ENCODE assay signal across 8 cellular contexts in the genomic region with DNA sequence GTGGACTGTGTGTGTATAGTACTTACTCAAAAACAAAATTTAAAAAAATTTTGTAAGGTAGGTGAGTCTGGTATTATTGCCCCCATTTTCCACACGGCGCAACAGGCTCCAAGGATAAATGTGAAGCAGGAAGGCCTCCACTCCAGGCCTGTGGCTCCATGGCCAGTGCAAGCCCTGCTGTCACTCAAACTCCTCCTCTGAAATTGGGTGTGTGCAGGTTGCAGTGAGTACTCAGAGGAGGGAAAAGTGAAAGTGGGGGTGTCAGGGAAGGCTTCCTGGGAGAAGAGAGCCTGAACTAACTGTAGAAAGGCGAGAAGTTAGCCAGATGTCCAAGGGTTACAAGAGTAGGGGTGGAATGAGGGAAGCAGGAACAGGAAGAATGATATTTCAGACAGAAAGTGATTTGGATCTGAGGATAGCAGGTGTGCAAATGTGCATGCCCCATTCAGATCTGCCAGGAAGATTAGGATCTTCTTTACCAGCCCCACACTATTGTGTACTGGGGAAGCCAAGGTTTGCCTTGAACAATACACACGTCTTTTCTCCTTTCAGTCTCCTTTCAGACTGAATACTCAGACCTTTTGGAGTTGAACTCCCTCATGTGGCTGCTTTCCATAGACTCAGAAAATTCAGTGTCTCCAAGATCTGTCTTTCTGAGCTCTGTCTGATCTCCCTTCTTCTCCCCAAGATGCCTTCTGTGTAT. TPM values are rescaled to one million over a fixed set of nuclear protein-coding genes. Genes with fewer than 3 reads are reported as not detected.
DNase-seq lines count a peak whose midpoint lies in the region; ATAC-seq and TF ChIP-seq lines count a peak whose summit lies in the region.

No MANE protein-coding gene starts in this region.

- no peaks in the 10 kb centered on the region for H3K36me3 ChIP-seq in lung (ENCODE audit: control insufficient read depth in 2 of 2, insufficient read depth in 2 of 2, low read length in 2 of 2)

- H3K27ac Mint-ChIP-seq in HFFc6 (peak overlapping the region; percentile 45; the same call in 1 of the 2 replicates), brain (peak overlapping the region in 2 of 5 experiments; percentile 4 to 5)

- no peak for ATAC-seq in lung (ENCODE audit: insufficient read depth, low FRiP score)
- no peak for ATAC-seq in HG02938 (IDR thresholded peaks at IDR 0.05; ENCODE audit: unreplicated experiment)

- no peaks in the 10 kb centered on the region for H3K27me3 ChIP-seq in lung (ENCODE audit: control insufficient read depth, insufficient read depth)

- peak overlapping the region; percentile 2 for H3K4me3 ChIP-seq in lung

- H3K27me3 Mint-ChIP-seq in HFFc6 (ENCODE audit: insufficient read depth) (no peaks in the 10 kb centered on the region; the same call in 1 of the 2 replicates), brain (no peaks in the 10 kb centered on the region)

- DNase-seq in AG20443 (ENCODE audit: low spot score) = peak; percentile 44
- peak; percentile 43 for DNase-seq in HFFc6
- DNase-seq in lung (ENCODE audit: low spot score) = no peak
- no peak for DNase-seq in activated gamma-delta T cell treated with Interleukin-2 at 50 U/mL for 16 hours
- no peak for DNase-seq in activated CD4-positive, alpha-beta T cell treated with anti-CD3 and anti-CD28 coated beads, Interleukin-2, amount 50 U/mL, for 4 hours
- no peak for DNase-seq in activated CD8-positive, alpha-beta memory T cell treated with anti-CD3 and anti-CD28 coated beads for 24 hours

- H3K9me3 Mint-ChIP-seq in HFFc6 (no peaks in the 10 kb centered on the region), brain (peaks cover 0 to 7% (median 5%) of the 10 kb centered on the region in 5 experiments)

- no peak overlapping the region for H3K4me3 Mint-ChIP-seq in HFFc6
- no peak overlapping the region for H3K4me3 Mint-ChIP-seq in brain

- H3K9me3 ChIP-seq in lung (ENCODE audit: control insufficient read depth in 2 of 2, insufficient read depth in 1 of 2, low read length in 1 of 2) = no peaks in the 10 kb centered on the region

- H3K36me3 Mint-ChIP-seq in HFFc6 (ENCODE audit: low read depth) = no peaks in the 10 kb centered on the region
- no peaks in the 10 kb centered on the region for H3K36me3 Mint-ChIP-seq in brain

- TF ChIP-seq CTCF in HFFc6 (IDR thresholded peaks at IDR 0.05) = peak; percentile 57
- TF ChIP-seq CTCF in brain (conservative IDR thresholded peaks at IDR 0.05) = peak; percentile 46 to 64
- TF ChIP-seq CTCF in lung (IDR thresholded peaks at IDR 0.05; ENCODE audit: control extremely low read depth, extremely low read depth) = peak; percentile 6

- H3K27ac ChIP-seq in lung (ENCODE audit: low read depth in 1 of 2, low read length in 1 of 2) = no peak overlapping the region

- WGBS in lung, 2 donors = 71 to 77% methylated on average over 4 of the region's 4 CpGs

- no peaks in the 10 kb centered on the region for H3K4me1 ChIP-seq in lung (ENCODE audit: control insufficient read depth in 2 of 2, insufficient read depth in 2 of 2, low read length in 2 of 2)

- H3K4me1 Mint-ChIP-seq in HFFc6 (ENCODE audit: low read depth) (peaks cover 10% of the 10 kb centered on the region), brain (peaks cover 7% of the 10 kb centered on the region)

RNA-seq across cellular contexts. Expression of a gene that starts 48.7 kb away (rescaled TPM):
- 10 to 100 TPM; 46.0 to 54.2 (median 49.9) TPM for total RNA-seq in HFFc6 (2021; fragmentation: NEBNext Ultra II Directional; extraction: Animal tissue kit (Norgen Biotek cat#: 25700))
- polyA plus RNA-seq in brain (ENCODE audit: insufficient read depth, low read depth, low replicate concordance) = 19.7 TPM
- total RNA-seq in lung = 100 to 1,000 TPM in 1 of 2 donors, 10 to 100 TPM in 1; 35.8 to 132 TPM
- polyA plus RNA-seq in lung = 10 to 100 TPM; 22.1 to 22.2 TPM

Comparison
In these comparisons a context has a peak if more than half of its experiments do, and no peak if none do; other contexts are left out.
1. DNase-seq: peak in AG20443 (single experiment) and HFFc6 (single experiment); none in lung (single experiment), activated gamma-delta T cell treated with Interleukin-2 at 50 U/mL for 16 hours (single experiment), activated CD4-positive, alpha-beta T cell treated with anti-CD3 and anti-CD28 coated beads, Interleukin-2, amount 50 U/mL, for 4 hours (0 of 2) and activated CD8-positive, alpha-beta memory T cell treated with anti-CD3 and anti-CD28 coated beads for 24 hours (single experiment).
2. CTCF ChIP-seq: peak in every context shown above with its lines; median percentile 57 in HFFc6; 55 in brain; 6 in lung.